Comparison of ENCODE assay signal across 1 cellular context in genomic region chr6:157221049-157221816, GRCh38.
TF ChIP-seq lines count a peak whose summit lies in the region.

No MANE protein-coding gene starts in this region.

TF ChIP-seq in K562, 482 proteins besides CTCF, POLR2A, EP300 and RAD21 (continued from another document and continues in another):
- TF ChIP-seq PATZ1 (CRISPR knock-in tag; IDR thresholded peaks at IDR 0.05; ENCODE audit: borderline replicate concordance) = no peak
- TF ChIP-seq PCBP1 (IDR thresholded peaks at IDR 0.05; ENCODE audit: low read depth, low read length, poor library complexity, severe bottlenecking) = no peak
- TF ChIP-seq HNRNPH1 (optimal IDR thresholded peaks at IDR 0.05; ENCODE audit: low read depth, low read length) = no peak
- TF ChIP-seq NR2F6 (CRISPR knock-in tag; IDR thresholded peaks at IDR 0.05) = no peak
- no peak for TF ChIP-seq SETDB1 (IDR thresholded peaks at IDR 0.05; ENCODE audit: low read length)
- TF ChIP-seq ZNF398 (CRISPR knock-in tag; IDR thresholded peaks at IDR 0.05) = no peak
- peak; percentile 88 for TF ChIP-seq POLR2G (IDR thresholded peaks at IDR 0.05; ENCODE audit: low read depth, low read length)
- TF ChIP-seq, protein P1, sequence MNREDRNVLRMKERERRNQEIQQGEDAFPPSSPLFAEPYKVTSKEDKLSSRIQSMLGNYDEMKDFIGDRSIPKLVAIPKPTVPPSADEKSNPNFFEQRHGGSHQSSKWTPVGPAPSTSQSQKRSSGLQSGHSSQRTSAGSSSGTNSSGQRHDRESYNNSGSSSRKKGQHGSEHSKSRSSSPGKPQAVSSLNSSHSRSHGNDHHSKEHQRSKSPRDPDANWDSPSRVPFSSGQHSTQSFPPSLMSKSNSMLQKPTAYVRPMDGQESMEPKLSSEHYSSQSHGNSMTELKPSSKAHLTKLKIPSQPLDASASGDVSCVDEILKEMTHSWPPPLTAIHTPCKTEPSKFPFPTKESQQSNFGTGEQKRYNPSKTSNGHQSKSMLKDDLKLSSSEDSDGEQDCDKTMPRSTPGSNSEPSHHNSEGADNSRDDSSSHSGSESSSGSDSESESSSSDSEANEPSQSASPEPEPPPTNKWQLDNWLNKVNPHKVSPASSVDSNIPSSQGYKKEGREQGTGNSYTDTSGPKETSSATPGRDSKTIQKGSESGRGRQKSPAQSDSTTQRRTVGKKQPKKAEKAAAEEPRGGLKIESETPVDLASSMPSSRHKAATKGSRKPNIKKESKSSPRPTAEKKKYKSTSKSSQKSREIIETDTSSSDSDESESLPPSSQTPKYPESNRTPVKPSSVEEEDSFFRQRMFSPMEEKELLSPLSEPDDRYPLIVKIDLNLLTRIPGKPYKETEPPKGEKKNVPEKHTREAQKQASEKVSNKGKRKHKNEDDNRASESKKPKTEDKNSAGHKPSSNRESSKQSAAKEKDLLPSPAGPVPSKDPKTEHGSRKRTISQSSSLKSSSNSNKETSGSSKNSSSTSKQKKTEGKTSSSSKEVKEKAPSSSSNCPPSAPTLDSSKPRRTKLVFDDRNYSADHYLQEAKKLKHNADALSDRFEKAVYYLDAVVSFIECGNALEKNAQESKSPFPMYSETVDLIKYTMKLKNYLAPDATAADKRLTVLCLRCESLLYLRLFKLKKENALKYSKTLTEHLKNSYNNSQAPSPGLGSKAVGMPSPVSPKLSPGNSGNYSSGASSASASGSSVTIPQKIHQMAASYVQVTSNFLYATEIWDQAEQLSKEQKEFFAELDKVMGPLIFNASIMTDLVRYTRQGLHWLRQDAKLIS (CRISPR knock-in tag; IDR thresholded peaks at IDR 0.05) = no peak
- no peak for TF ChIP-seq ZNF239 (CRISPR knock-in tag; IDR thresholded peaks at IDR 0.05)
- TF ChIP-seq, protein P2, sequence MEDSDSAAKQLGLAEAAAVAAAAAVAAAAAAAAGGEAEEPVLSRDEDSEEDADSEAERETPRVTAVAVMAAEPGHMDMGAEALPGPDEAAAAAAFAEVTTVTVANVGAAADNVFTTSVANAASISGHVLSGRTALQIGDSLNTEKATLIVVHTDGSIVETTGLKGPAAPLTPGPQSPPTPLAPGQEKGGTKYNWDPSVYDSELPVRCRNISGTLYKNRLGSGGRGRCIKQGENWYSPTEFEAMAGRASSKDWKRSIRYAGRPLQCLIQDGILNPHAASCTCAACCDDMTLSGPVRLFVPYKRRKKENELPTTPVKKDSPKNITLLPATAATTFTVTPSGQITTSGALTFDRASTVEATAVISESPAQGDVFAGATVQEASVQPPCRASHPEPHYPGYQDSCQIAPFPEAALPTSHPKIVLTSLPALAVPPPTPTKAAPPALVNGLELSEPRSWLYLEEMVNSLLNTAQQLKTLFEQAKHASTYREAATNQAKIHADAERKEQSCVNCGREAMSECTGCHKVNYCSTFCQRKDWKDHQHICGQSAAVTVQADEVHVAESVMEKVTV (CRISPR knock-in tag; IDR thresholded peaks at IDR 0.05) = no peak
- TF ChIP-seq USF1 (CRISPR knock-in tag; IDR thresholded peaks at IDR 0.05) = peak; percentile 41; the same call in 1 of the 2 replicates
- TF ChIP-seq, protein P3, sequence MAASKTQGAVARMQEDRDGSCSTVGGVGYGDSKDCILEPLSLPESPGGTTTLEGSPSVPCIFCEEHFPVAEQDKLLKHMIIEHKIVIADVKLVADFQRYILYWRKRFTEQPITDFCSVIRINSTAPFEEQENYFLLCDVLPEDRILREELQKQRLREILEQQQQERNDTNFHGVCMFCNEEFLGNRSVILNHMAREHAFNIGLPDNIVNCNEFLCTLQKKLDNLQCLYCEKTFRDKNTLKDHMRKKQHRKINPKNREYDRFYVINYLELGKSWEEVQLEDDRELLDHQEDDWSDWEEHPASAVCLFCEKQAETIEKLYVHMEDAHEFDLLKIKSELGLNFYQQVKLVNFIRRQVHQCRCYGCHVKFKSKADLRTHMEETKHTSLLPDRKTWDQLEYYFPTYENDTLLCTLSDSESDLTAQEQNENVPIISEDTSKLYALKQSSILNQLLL (CRISPR knock-in tag; IDR thresholded peaks at IDR 0.05; ENCODE audit: borderline replicate concordance) = no peak
- no peak for TF ChIP-seq HMG20A (CRISPR knock-in tag; conservative IDR thresholded peaks at IDR 0.05)
- peak; percentile 79 for TF ChIP-seq CXXC5 (CRISPR knock-in tag; IDR thresholded peaks at IDR 0.05)
- no peak for TF ChIP-seq ZFPM2 (CRISPR knock-in tag; IDR thresholded peaks at IDR 0.05)
- TF ChIP-seq PTBP1 (IDR thresholded peaks at IDR 0.05; ENCODE audit: low read depth, low read length) = no peak
- TF ChIP-seq CSDE1 (IDR thresholded peaks at IDR 0.05) = no peak
- no peak for TF ChIP-seq SMAD2 (IDR thresholded peaks at IDR 0.05; ENCODE audit: low read depth, low read length)
- 0 out of 2 replicates have a peak, but pooled peaks have one; percentile 48 for TF ChIP-seq ZNF224 (CRISPR knock-in tag; IDR thresholded peaks at IDR 0.05)
- no peak for TF ChIP-seq HNRNPUL1 (IDR thresholded peaks at IDR 0.05; ENCODE audit: low read length)
- TF ChIP-seq CBFA2T3 (IDR thresholded peaks at IDR 0.05) = peak; percentile 40
- no peak for TF ChIP-seq ZNF184 (CRISPR knock-in tag; IDR thresholded peaks at IDR 0.05)
- TF ChIP-seq XRCC5 (IDR thresholded peaks at IDR 0.05; ENCODE audit: low read depth, low read length) = peak; percentile 21; the same call in 1 of the 2 replicates
- TF ChIP-seq, protein P4, sequence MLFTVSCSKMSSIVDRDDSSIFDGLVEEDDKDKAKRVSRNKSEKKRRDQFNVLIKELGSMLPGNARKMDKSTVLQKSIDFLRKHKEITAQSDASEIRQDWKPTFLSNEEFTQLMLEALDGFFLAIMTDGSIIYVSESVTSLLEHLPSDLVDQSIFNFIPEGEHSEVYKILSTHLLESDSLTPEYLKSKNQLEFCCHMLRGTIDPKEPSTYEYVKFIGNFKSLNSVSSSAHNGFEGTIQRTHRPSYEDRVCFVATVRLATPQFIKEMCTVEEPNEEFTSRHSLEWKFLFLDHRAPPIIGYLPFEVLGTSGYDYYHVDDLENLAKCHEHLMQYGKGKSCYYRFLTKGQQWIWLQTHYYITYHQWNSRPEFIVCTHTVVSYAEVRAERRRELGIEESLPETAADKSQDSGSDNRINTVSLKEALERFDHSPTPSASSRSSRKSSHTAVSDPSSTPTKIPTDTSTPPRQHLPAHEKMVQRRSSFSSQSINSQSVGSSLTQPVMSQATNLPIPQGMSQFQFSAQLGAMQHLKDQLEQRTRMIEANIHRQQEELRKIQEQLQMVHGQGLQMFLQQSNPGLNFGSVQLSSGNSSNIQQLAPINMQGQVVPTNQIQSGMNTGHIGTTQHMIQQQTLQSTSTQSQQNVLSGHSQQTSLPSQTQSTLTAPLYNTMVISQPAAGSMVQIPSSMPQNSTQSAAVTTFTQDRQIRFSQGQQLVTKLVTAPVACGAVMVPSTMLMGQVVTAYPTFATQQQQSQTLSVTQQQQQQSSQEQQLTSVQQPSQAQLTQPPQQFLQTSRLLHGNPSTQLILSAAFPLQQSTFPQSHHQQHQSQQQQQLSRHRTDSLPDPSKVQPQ (CRISPR knock-in tag; IDR thresholded peaks at IDR 0.05; ENCODE audit: borderline replicate concordance) = no peak
- no peak for TF ChIP-seq SRSF3 (IDR thresholded peaks at IDR 0.05; ENCODE audit: insufficient read depth, low read length)
- peak in 1 of 2 experiments; percentile 59; a peak in 1 of 4 replicates for TF ChIP-seq SIN3A (IDR thresholded peaks at IDR 0.05; ENCODE audit: borderline replicate concordance in 2 of 2, control insufficient read depth in 1 of 2, low read depth in 2 of 2, low read length in 2 of 2)
- 0 out of 2 replicates have a peak, but pooled peaks have one; percentile 26 for TF ChIP-seq TEAD4 (IDR thresholded peaks at IDR 0.05; ENCODE audit: low read length)
- TF ChIP-seq TEAD4 (CRISPR knock-in tag; IDR thresholded peaks at IDR 0.05; ENCODE audit: borderline replicate concordance) = 0 out of 2 replicates have a peak, but pooled peaks have one; percentile 60
- TF ChIP-seq NFE2L1 (tag; IDR thresholded peaks at IDR 0.05; ENCODE audit: borderline replicate concordance, low read depth) = no peak
- no peak for TF ChIP-seq NONO (IDR thresholded peaks at IDR 0.05; ENCODE audit: low read depth in 2 of 2, low read length in 1 of 2)
- TF ChIP-seq ZNF263 (CRISPR knock-in tag; IDR thresholded peaks at IDR 0.05; ENCODE audit: borderline replicate concordance) = no peak
- peak; percentile 38; the same call in 1 of the 2 replicates for TF ChIP-seq RNF2 (IDR thresholded peaks at IDR 0.05)
- no peak for TF ChIP-seq ZNF785 (CRISPR knock-in tag; IDR thresholded peaks at IDR 0.05)
- TF ChIP-seq ZNF408 (CRISPR knock-in tag; IDR thresholded peaks at IDR 0.05; ENCODE audit: low read depth) = no peak
- no peak for TF ChIP-seq SP2 (IDR thresholded peaks at IDR 0.05; ENCODE audit: extremely low read depth, low read depth, low read length, poor library complexity, severe bottlenecking)
- no peak for TF ChIP-seq RBM34 (IDR thresholded peaks at IDR 0.05; ENCODE audit: borderline replicate concordance, insufficient read depth, low read length)
- TF ChIP-seq, protein P5, sequence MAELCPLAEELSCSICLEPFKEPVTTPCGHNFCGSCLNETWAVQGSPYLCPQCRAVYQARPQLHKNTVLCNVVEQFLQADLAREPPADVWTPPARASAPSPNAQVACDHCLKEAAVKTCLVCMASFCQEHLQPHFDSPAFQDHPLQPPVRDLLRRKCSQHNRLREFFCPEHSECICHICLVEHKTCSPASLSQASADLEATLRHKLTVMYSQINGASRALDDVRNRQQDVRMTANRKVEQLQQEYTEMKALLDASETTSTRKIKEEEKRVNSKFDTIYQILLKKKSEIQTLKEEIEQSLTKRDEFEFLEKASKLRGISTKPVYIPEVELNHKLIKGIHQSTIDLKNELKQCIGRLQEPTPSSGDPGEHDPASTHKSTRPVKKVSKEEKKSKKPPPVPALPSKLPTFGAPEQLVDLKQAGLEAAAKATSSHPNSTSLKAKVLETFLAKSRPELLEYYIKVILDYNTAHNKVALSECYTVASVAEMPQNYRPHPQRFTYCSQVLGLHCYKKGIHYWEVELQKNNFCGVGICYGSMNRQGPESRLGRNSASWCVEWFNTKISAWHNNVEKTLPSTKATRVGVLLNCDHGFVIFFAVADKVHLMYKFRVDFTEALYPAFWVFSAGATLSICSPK (IDR thresholded peaks at IDR 0.05; ENCODE audit: borderline replicate concordance) = no peak
- TF ChIP-seq THRA (IDR thresholded peaks at IDR 0.05) = no peak
- no peak for TF ChIP-seq KAT7 (CRISPR knock-in tag; IDR thresholded peaks at IDR 0.05; ENCODE audit: borderline replicate concordance)
- TF ChIP-seq SOX6 (IDR thresholded peaks at IDR 0.05) = no peak; the same call in 1 of the 2 replicates
- TF ChIP-seq ZFP36 (IDR thresholded peaks at IDR 0.05; ENCODE audit: low read depth, low read length, partially characterized antibody) = no peak
- TF ChIP-seq CTBP1 (IDR thresholded peaks at IDR 0.05; ENCODE audit: borderline replicate concordance) = peak; percentile 61; the same call in 1 of the 2 replicates
- 0 out of 2 replicates have a peak, but pooled peaks have one; percentile 57 for TF ChIP-seq MEF2D (tag; conservative IDR thresholded peaks at IDR 0.05; ENCODE audit: low read depth)
